27 cellular contexts compared by ENCODE assay signal in genomic region chr2:139721454-139721995, GRCh38.
A peak's percentile ranks its signal among the peaks of the same experiment; 100 is the strongest.
DNase-seq lines count a peak whose midpoint lies in the region; ATAC-seq and TF ChIP-seq lines count a peak whose summit lies in the region.
"Had no signal": no experiment of that assay in that cellular context is flagged by ENCODE, and none has a peak within 500 bp of the region (broad histone marks: within the 10 kb centered on the region; RNA-seq: fewer than 3 reads in every experiment).

No MANE protein-coding gene starts in this region.

- H3K9me3 Mint-ChIP-seq in stimulated activated naive B cell treated with anti-CD40 and anti-IgM and Interleukin-4, amounts not matched to agents 10 μg/mL and 1 μg/mL and 100 μg/mL, for 72 hours = peaks cover 0 to 3% of the 10 kb centered on the region in 2 donors

- H3K27ac ChIP-seq in vagina = no peak overlapping the region
- H3K27ac ChIP-seq in left ventricle myocardium inferior (replicated peaks) = no peak overlapping the region
- H3K27ac ChIP-seq: 22Rv1, GM23248, left lung, right atrium auricular region, SJCRH30 had no signal

- no peaks in the 10 kb centered on the region for H3K36me3 Mint-ChIP-seq in stimulated activated naive B cell treated with anti-CD40 and anti-IgM and Interleukin-4, amounts not matched to agents 10 μg/mL and 1 μg/mL and 100 μg/mL, for 72 hours
- H3K36me3 Mint-ChIP-seq: CD4-positive, CD25-positive, alpha-beta regulatory T cell; immature natural killer cell; naive B cell had no signal

- no peak for TF ChIP-seq POLR2A in vagina (IDR thresholded peaks at IDR 0.05)

- no peaks in the 10 kb centered on the region for H3K27me3 Mint-ChIP-seq in stimulated activated naive B cell treated with anti-CD40 and anti-IgM and Interleukin-4, amounts not matched to agents 10 μg/mL and 1 μg/mL and 100 μg/mL, for 72 hours
- H3K27me3 Mint-ChIP-seq: activated CD8-positive, alpha-beta T cell treated with anti-CD3 and anti-CD28 coated beads for 36 hours; CD4-positive, CD25-positive, alpha-beta regulatory T cell; central memory CD8-positive, alpha-beta T cell; naive B cell; stimulated activated naive CD8-positive, alpha-beta T cell treated with anti-CD3 and anti-CD28 coated beads, Interleukin-15, Interleukin-2, amounts not matched to agents 100 ng/mL and 50 ng/mL, for 24 hours had no signal

- H3K36me3 ChIP-seq in vagina (no peaks in the 10 kb centered on the region), left ventricle myocardium inferior (no peaks in the 10 kb centered on the region)
- H3K36me3 ChIP-seq: left lung, right atrium auricular region, SJCRH30 had no signal

- H3K4me3 Mint-ChIP-seq in stimulated activated naive B cell treated with anti-CD40 and anti-IgM and Interleukin-4, amounts not matched to agents 10 μg/mL and 1 μg/mL and 100 μg/mL, for 72 hours = no peak overlapping the region
- H3K4me3 Mint-ChIP-seq: activated CD8-positive, alpha-beta T cell treated with anti-CD3 and anti-CD28 coated beads for 36 hours; CD4-positive, CD25-positive, alpha-beta regulatory T cell; central memory CD8-positive, alpha-beta T cell; immature natural killer cell; naive B cell; stimulated activated naive CD8-positive, alpha-beta T cell treated with anti-CD3 and anti-CD28 coated beads, Interleukin-15, Interleukin-2, amounts not matched to agents 100 ng/mL and 50 ng/mL, for 24 hours had no signal

- H3K4me3 ChIP-seq in vagina (no peak overlapping the region), left ventricle myocardium inferior (no peak overlapping the region)
- H3K4me3 ChIP-seq: GM23248, left lung, right atrium auricular region, SJCRH30 had no signal

- no peak for ATAC-seq in stimulated activated naive B cell treated with anti-CD40 and anti-IgM and Interleukin-4, amounts not matched to agents 10 μg/mL and 1 μg/mL and 100 μg/mL, for 72 hours (replicated peaks)
- ATAC-seq: activated CD8-positive, alpha-beta T cell treated with anti-CD3 and anti-CD28 coated beads for 36 hours; left lung had no signal

- TF ChIP-seq CTCF in vagina (IDR thresholded peaks at IDR 0.05) (no peak), left ventricle myocardium inferior (IDR thresholded peaks at IDR 0.05; ENCODE audit: borderline replicate concordance) (no peak)

- H3K4me1 ChIP-seq in vagina = no peaks in the 10 kb centered on the region
- no peaks in the 10 kb centered on the region for H3K4me1 ChIP-seq in left ventricle myocardium inferior
- H3K4me1 ChIP-seq: left lung, right atrium auricular region, SJCRH30 had no signal

- no peaks in the 10 kb centered on the region for H3K27me3 ChIP-seq in vagina
- H3K27me3 ChIP-seq in left ventricle myocardium inferior (ENCODE audit: low read depth) = no peaks in the 10 kb centered on the region
- H3K27me3 ChIP-seq: left lung, right atrium auricular region, SJCRH30 had no signal

- H3K9me3 ChIP-seq in vagina (no peaks in the 10 kb centered on the region), left ventricle myocardium inferior (replicated peaks) (no peaks in the 10 kb centered on the region)
- H3K9me3 ChIP-seq: right atrium auricular region, SJCRH30 had no signal

- DNase-seq in DMS153 (lab: John Stamatoyannopoulos, UW) (peak; percentile 20), DMS153 treated with DMSO at 0.1 percent for 48 hours (lab: John Stamatoyannopoulos, UW; ENCODE audit: unreplicated experiment) (no peak), NCI-H69 (lab: John Stamatoyannopoulos, UW) (peak; percentile 55), iPS DF 4.7 (ENCODE audit: extremely low read depth, low spot score) (peak; percentile 28), retina (peak; percentile 4), vagina (ENCODE audit: extremely low spot score in 2 of 2) (no peak), left ventricle myocardium inferior (no peak)
- no peak for DNase-seq in stimulated activated naive B cell treated with anti-CD40 and anti-IgM and Interleukin-4, amounts not matched to agents 10 μg/mL and 1 μg/mL and 100 μg/mL, for 72 hours
- DNase-seq: activated CD4-positive, CD25-positive, alpha-beta regulatory T cell treated with anti-CD3 and anti-CD28 coated beads, Interleukin-2, amount 50 U/mL, for 72 hours; activated CD8-positive, alpha-beta T cell treated with anti-CD3 and anti-CD28 coated beads for 36 hours; activated gamma-delta T cell; CD4-positive, CD25-positive, alpha-beta regulatory T cell; GM23248; head of caudate nucleus; immature natural killer cell; Karpas-422; left lung; naive B cell; NCI-H187 treated with DMSO at 0.1 percent for 48 hours; NCI-H510A treated with DMSO at 0.1 percent for 48 hours; SJCRH30; stimulated activated CD4-positive, alpha-beta T cell treated with anti-CD3 and anti-CD28 coated beads, Interleukin-12 subunit alpha, Interleukin-12 subunit beta, amount 100 ng/mL, for 4 hours; stimulated activated CD4-positive, alpha-beta T cell treated with anti-CD3 and anti-CD28 coated beads, Interleukin-4, amount 100 ng/mL, for 4 hours had no signal

- H3K27ac Mint-ChIP-seq in stimulated activated naive B cell treated with anti-CD40 and anti-IgM and Interleukin-4, amounts not matched to agents 10 μg/mL and 1 μg/mL and 100 μg/mL, for 72 hours = no peak overlapping the region
- H3K27ac Mint-ChIP-seq: activated CD8-positive, alpha-beta T cell treated with anti-CD3 and anti-CD28 coated beads for 36 hours; CD4-positive, CD25-positive, alpha-beta regulatory T cell; immature natural killer cell; naive B cell; stimulated activated naive CD8-positive, alpha-beta T cell treated with anti-CD3 and anti-CD28 coated beads, Interleukin-15, Interleukin-2, amounts not matched to agents 100 ng/mL and 50 ng/mL, for 24 hours had no signal

- no peaks in the 10 kb centered on the region for H3K4me1 Mint-ChIP-seq in stimulated activated naive B cell treated with anti-CD40 and anti-IgM and Interleukin-4, amounts not matched to agents 10 μg/mL and 1 μg/mL and 100 μg/mL, for 72 hours
- H3K4me1 Mint-ChIP-seq: CD4-positive, CD25-positive, alpha-beta regulatory T cell; central memory CD8-positive, alpha-beta T cell; immature natural killer cell; naive B cell had no signal

- intact Hi-C loops in vagina (cut with DNase I) (no loop called here), left ventricle myocardium inferior (cut with micrococcal nuclease) (no loop called here)

Comparison
In these comparisons a context has a peak if more than half of its experiments do, and no peak if none do; other contexts are left out.
1. DNase-seq: peak in DMS153 (single experiment), NCI-H69 (single experiment), iPS DF 4.7 (single experiment) and retina (single experiment); none in DMS153 treated with DMSO at 0.1 percent for 48 hours (single experiment), stimulated activated naive B cell treated with anti-CD40 and anti-IgM and Interleukin-4, amounts not matched to agents 10 μg/mL and 1 μg/mL and 100 μg/mL, for 72 hours (single experiment), vagina (0 of 2) and left ventricle myocardium inferior (single experiment).